ENCODE assay signal across 24 cellular contexts in genomic region chr1:233240367-233240766, GRCh38. TPM values are rescaled to one million over a fixed set of nuclear protein-coding genes. Genes with fewer than 3 reads are reported as not detected.
DNase-seq lines count a peak whose midpoint lies in the region; TF ChIP-seq lines count a peak whose summit lies in the region.
"Had no signal": no experiment of that assay in that cellular context is flagged by ENCODE, and none has a peak within 500 bp of the region (broad histone marks: within the 10 kb centered on the region; RNA-seq: fewer than 3 reads in every experiment).

No MANE protein-coding gene starts in this region.

- H4K8ac ChIP-seq in trophoblast cell (ENCODE audit: low read depth, low read length), result no peak overlapping the region

- H4K12ac ChIP-seq in trophoblast cell (ENCODE audit: low read depth, low read length), result no peak overlapping the region

- peaks cover 0 to 11% of the 10 kb centered on the region in 2 experiments; a peak in 2 of 4 replicates for H3K4me1 ChIP-seq in SK-N-SH (ENCODE audit: control insufficient read depth in 1 of 2, insufficient read depth in 2 of 2, low read depth in 1 of 2, low read length in 1 of 2)
- H3K4me1 ChIP-seq in trophoblast cell (ENCODE audit: control insufficient read depth in 1 of 2, insufficient read depth in 2 of 2, low read length in 2 of 2), result peaks cover 0 to 5% of the 10 kb centered on the region in 2 experiments
- H3K4me1 ChIP-seq: ascending aorta, gastrocnemius medialis, SJCRH30 had no signal

- no peaks in the 10 kb centered on the region for H4K20me1 ChIP-seq in SK-N-SH (ENCODE audit: insufficient read depth)

- DNase-seq in AG10803 (ENCODE audit: low read depth) (peak; percentile 58), SK-N-SH (peak; percentile 10), fibroblast of peridontal ligament (ENCODE audit: extremely low read depth) (peak; percentile 89), trophoblast cell (no peak), glomerular visceral epithelial cell (ENCODE audit: extremely low spot score) (no peak), NCI-H1436 (lab: John Stamatoyannopoulos, UW) (no peak)
- no peak for DNase-seq in stimulated activated CD4-positive, alpha-beta T cell treated with anti-CD3 and anti-CD28 coated beads, Interleukin-1b, Interleukin-23, amount 100 ng/mL, for 48 hours
- DNase-seq: activated B cell treated with CpG ODN at 0.5 μM for 24 hours; activated effector memory CD4-positive, alpha-beta T cell treated with anti-CD3 and anti-CD28 coated beads, Interleukin-2, amount 50 U/mL, for 16 hours; activated naive CD8-positive, alpha-beta T cell treated with anti-CD3 and anti-CD28 coated beads for 36 hours; activated T-cell treated with anti-CD3 and anti-CD28 coated beads, Interleukin-2, amount 50 U/mL, for 24 hours; effector CD4-positive, alpha-beta T cell; Karpas-422; NCI-H1436 treated with DMSO at 0.1 percent for 48 hours; NCI-H2081 treated with DMSO at 0.1 percent for 48 hours; stimulated activated naive CD4-positive, alpha-beta T cell treated with Interleukin-2 at 50 U/mL for 16 hours had no signal

- H2AFZ ChIP-seq in SK-N-SH (ENCODE audit: low read depth) (no peak overlapping the region), trophoblast cell (ENCODE audit: insufficient read depth, low read length, poor library complexity) (no peak overlapping the region)

- no peak overlapping the region for H3K23ac ChIP-seq in trophoblast cell (ENCODE audit: low read length)

- no peak for TF ChIP-seq RAD21 in SK-N-SH (IDR thresholded peaks at IDR 0.05; ENCODE audit: low read length)

- no peak overlapping the region for H3K4me2 ChIP-seq in SK-N-SH
- no peak overlapping the region for H3K4me2 ChIP-seq in trophoblast cell (ENCODE audit: low read length)

- no peak overlapping the region for H3K14ac ChIP-seq in trophoblast cell (ENCODE audit: low read length)

- no peaks in the 10 kb centered on the region for H3K79me2 ChIP-seq in SK-N-SH (ENCODE audit: insufficient read depth)
- H3K79me2 ChIP-seq in trophoblast cell (ENCODE audit: control insufficient read depth, insufficient read depth, low read length, poor library complexity), result no peaks in the 10 kb centered on the region

- H3F3A ChIP-seq in SK-N-SH (replicated peaks; ENCODE audit: insufficient read depth), result no peaks in the 10 kb centered on the region

- H3K4me3 ChIP-seq in AG10803 (ENCODE audit: low read length) (no peak overlapping the region), SK-N-SH (ENCODE audit: low read depth in 2 of 2, low read length in 1 of 2) (no peak overlapping the region), trophoblast cell (ENCODE audit: low read depth, low read length) (no peak overlapping the region)
- H3K4me3 ChIP-seq: ascending aorta, cardiac muscle cell, HAP-1, pancreas, SJCRH30, uterus had no signal

- no peak overlapping the region for H2BK5ac ChIP-seq in trophoblast cell (ENCODE audit: low read depth, low read length, poor library complexity)

- TF ChIP-seq EP300 in SK-N-SH (IDR thresholded peaks at IDR 0.05; ENCODE audit: borderline replicate concordance in 1 of 2, low read depth in 1 of 2, low read length in 1 of 2), result no peak

- POLR2A ChIA-PET in SK-N-SH (lab: Yijun Ruan, JAX), result no interaction called here

- CTCF ChIA-PET in SK-N-SH (lab: Yijun Ruan, JAX), result interaction anchor here (0.7 to 1.4 kb wide), 12 partner anchors 9 to 611 kb away, joined by 3 to 4 read pairs (median 3); partner anchors contain the start of gene SIPA1L2

- peak overlapping the region; percentile 61 for H2AK5ac ChIP-seq in trophoblast cell (ENCODE audit: low read length)

- H3K36me3 ChIP-seq in SK-N-SH (replicated peaks in 1 of 2; ENCODE audit: control insufficient read depth in 1 of 2, insufficient read depth in 2 of 2, low read length in 1 of 2), result peaks cover 0 to 25% of the 10 kb centered on the region in 2 experiments
- no peaks in the 10 kb centered on the region for H3K36me3 ChIP-seq in trophoblast cell (ENCODE audit: control insufficient read depth in 1 of 2, insufficient read depth in 2 of 2, low read length in 2 of 2)
- H3K36me3 ChIP-seq: cardiac muscle cell, gastrocnemius medialis, HAP-1, pancreas, SJCRH30, uterus had no signal

- H3K9ac ChIP-seq in SK-N-SH (no peak overlapping the region), trophoblast cell (ENCODE audit: low read length) (no peak overlapping the region)

- no peak overlapping the region for H2BK120ac ChIP-seq in trophoblast cell (ENCODE audit: insufficient read depth, low read length, poor library complexity)

- WGBS in SK-N-SH (ENCODE audit: low lambda C conversion rate), result 74% methylated on average over 5 of the region's 5 CpGs
- no CpG with 5 or more reads among the region's 5 CpGs for WGBS in trophoblast cell (ENCODE audit: extremely low coverage, insufficient coverage, insufficient read length)

- no peaks in the 10 kb centered on the region for H3K9me2 ChIP-seq in SK-N-SH

- no peak overlapping the region for H3K18ac ChIP-seq in trophoblast cell (ENCODE audit: low read length)

- H2BK12ac ChIP-seq in trophoblast cell (ENCODE audit: low read length), result no peak overlapping the region

- H3K27me3 ChIP-seq in SK-N-SH (ENCODE audit: insufficient read depth) (no peaks in the 10 kb centered on the region), trophoblast cell (ENCODE audit: insufficient read depth, low read length) (no peaks in the 10 kb centered on the region)
- H3K27me3 ChIP-seq: ascending aorta, cardiac muscle cell, gastrocnemius medialis, pancreas, SJCRH30, uterus had no signal

- H3K79me1 ChIP-seq in trophoblast cell (ENCODE audit: low read length), result no peaks in the 10 kb centered on the region

- no peak overlapping the region for H4K91ac ChIP-seq in trophoblast cell (ENCODE audit: low read depth, low read length)

- peak overlapping the region in 1 of 2 experiments; percentile 50; a peak in 2 of 4 replicates for H3K27ac ChIP-seq in SK-N-SH (ENCODE audit: low read depth in 2 of 2, low read length in 1 of 2)
- H3K27ac ChIP-seq in trophoblast cell (ENCODE audit: low read depth, low read length), result no peak overlapping the region
- H3K27ac ChIP-seq: ascending aorta, cardiac muscle cell, epithelial cell of prostate, gastrocnemius medialis, SJCRH30, uterus had no signal

- no peaks in the 10 kb centered on the region for H3K9me3 ChIP-seq in SK-N-SH
- no peaks in the 10 kb centered on the region for H3K9me3 ChIP-seq in trophoblast cell (ENCODE audit: insufficient read depth, low read depth, low read length)
- H3K9me3 ChIP-seq: ascending aorta, gastrocnemius medialis, HAP-1, pancreas, SJCRH30, uterus had no signal

- no peak overlapping the region for H3K4ac ChIP-seq in trophoblast cell (ENCODE audit: low read depth, low read length)

- TF ChIP-seq CTCF in AG10803 (conservative IDR thresholded peaks at IDR 0.05; ENCODE audit: low read length), result no peak
- TF ChIP-seq CTCF in SK-N-SH (IDR thresholded peaks at IDR 0.05), result no peak

TF ChIP-seq in SK-N-SH, 30 proteins besides CTCF, POLR2A, EP300 and RAD21:
- TF ChIP-seq JUND (IDR thresholded peaks at IDR 0.05) (no peak), RXRA (IDR thresholded peaks at IDR 0.05; ENCODE audit: borderline replicate concordance, low read depth) (no peak), TCF12 (IDR thresholded peaks at IDR 0.05) (peak; percentile 65; the same call in 1 of the 2 replicates)

RNA-seq across cellular contexts. Expression of gene PCNX2, which starts 55.2 kb away (rescaled TPM):
- polyA plus RNA-seq in SK-N-SH (2012; rRNA removed), result 10.6 and 11.2 TPM in 2 replicates
- polyA plus RNA-seq in SK-N-SH (2012; cell fraction: cytosol; rRNA removed), result 7.6 and 8.3 TPM in 2 replicates
- polyA plus RNA-seq in SK-N-SH (2012; cell fraction: nucleus; rRNA removed), result 37.9 and 43.7 TPM in 2 replicates
- 3.7 and 4.1 TPM in 2 replicates for polyA plus RNA-seq in trophoblast cell (2013)

Comparison
In these comparisons a context has a peak if more than half of its experiments do, and no peak if none do; other contexts are left out.
1. DNase-seq: peak in AG10803 (single experiment), SK-N-SH (single experiment) and fibroblast of peridontal ligament (single experiment); none in trophoblast cell (0 of 2), stimulated activated CD4-positive, alpha-beta T cell treated with anti-CD3 and anti-CD28 coated beads, Interleukin-1b, Interleukin-23, amount 100 ng/mL, for 48 hours (single experiment), glomerular visceral epithelial cell (single experiment) and NCI-H1436 (single experiment).